In genomic region chr11:12694182-12694531, GRCh38 we compare ENCODE assay signal across 8 cellular contexts. TPM values are rescaled to one million over a fixed set of nuclear protein-coding genes. Genes with fewer than 3 reads are reported as not detected.
A peak's percentile ranks its signal among the peaks of the same experiment; 100 is the strongest.
DNase-seq lines count a peak whose midpoint lies in the region; ATAC-seq and TF ChIP-seq lines count a peak whose summit lies in the region.

No MANE protein-coding gene starts in this region.

- CTCF ChIA-PET in HCT116 (lab: Charles Lee) = interaction anchor here (1.0 kb wide), 1 partner anchor 195 kb away, joined by 4 read pairs; no protein-coding TSS in a partner anchor

- intact Hi-C loops in HCT116 (cut with micrococcal nuclease) (loop anchor here (5.0 kb wide), 3 partner anchors 33 to 282 kb away; no protein-coding TSS in a partner anchor), Right ventricle myocardium superior (cut with DNase I) (no loop called here), sigmoid colon (cut with DNase I) (loop anchor here (5.0 kb wide), 1 partner anchor 282 kb away; no protein-coding TSS in a partner anchor)

- peaks cover 95% of the 10 kb centered on the region for H3K79me2 ChIP-seq in HCT116 (ENCODE audit: insufficient read depth, low read length)

- RAD21 ChIA-PET in HCT116 (lab: Charles Lee; ENCODE audit: low non-redundant PET in 1 of 2, low total read pairs in 2 of 2, uncharacterized antibody in 2 of 2, unreplicated experiment in 2 of 2) = no interaction called here

- TF ChIP-seq RAD21 in HCT116 (IDR thresholded peaks at IDR 0.05; ENCODE audit: low read depth) = no peak

- BruUV-seq in HCT116 (replicated peaks; lab: Mats Ljungman, UMichigan) = TSS peak; percentile 85

- H3K9me2 ChIP-seq in HCT116 (ENCODE audit: insufficient read depth) = no peaks in the 10 kb centered on the region

- H3K4me3 ChIP-seq in HCT116 (replicated peaks in 1 of 2; ENCODE audit: low read depth in 1 of 2, low read length in 2 of 2) (peak overlapping the region; percentile 19 to 47), sigmoid colon (peak overlapping the region in 3 of 4 donors; percentile 11 to 26 (median 19))

- H3K4me1 ChIP-seq in HCT116 (ENCODE audit: control insufficient read depth in 1 of 2, insufficient read depth in 2 of 2, low read length in 2 of 2) (peaks cover 91 to 94% of the 10 kb centered on the region in 2 experiments), sigmoid colon (peaks cover 0 to 81% (median 80%) of the 10 kb centered on the region in 4 donors)

- H3K9me3 ChIP-seq in HCT116 (ENCODE audit: control insufficient read depth in 1 of 2, insufficient read depth in 1 of 2, low read depth in 1 of 2, low read length in 2 of 2) = no peaks in the 10 kb centered on the region
- no peaks in the 10 kb centered on the region for H3K9me3 ChIP-seq in sigmoid colon

- POLR2A ChIA-PET in HCT116 (lab: Charles Lee) = interaction anchor here (1.2 kb wide), 1 partner anchor 30 kb away, joined by 3 read pairs; no protein-coding TSS in a partner anchor

- peak overlapping the region; percentile 92 for H3K27ac ChIP-seq in HCT116 (ENCODE audit: low read depth, low read length)
- peak overlapping the region; percentile 82 to 93 (median 91) for H3K27ac ChIP-seq in sigmoid colon

- H3K36me3 ChIP-seq in HCT116 (ENCODE audit: control insufficient read depth in 1 of 2, insufficient read depth in 2 of 2, low read length in 2 of 2) (no peaks in the 10 kb centered on the region), sigmoid colon (no peaks in the 10 kb centered on the region)

- no peaks in the 10 kb centered on the region for H4K20me1 ChIP-seq in HCT116 (ENCODE audit: insufficient read depth)

- H3K27me3 ChIP-seq in HCT116 (ENCODE audit: insufficient read depth, low read length) = no peaks in the 10 kb centered on the region
- H3K27me3 ChIP-seq in sigmoid colon = no peaks in the 10 kb centered on the region

- TF ChIP-seq CTCF in HCT116 (IDR thresholded peaks at IDR 0.05 in 2 of 3, conservative IDR thresholded peaks at IDR 0.05 in 1 of 3; ENCODE audit: borderline replicate concordance in 1 of 3, insufficient read depth in 1 of 3, low read depth in 2 of 3, low read length in 2 of 3) (no peak), sigmoid colon (IDR thresholded peaks at IDR 0.05) (no peak)

- H3K4me2 ChIP-seq in HCT116 (ENCODE audit: low read length) = peak overlapping the region; percentile 77

- no peak for TF ChIP-seq POLR2A in HCT116 (IDR thresholded peaks at IDR 0.05; ENCODE audit: borderline replicate concordance, extremely low read depth, insufficient read depth, insufficient read length)
- TF ChIP-seq POLR2A in sigmoid colon (IDR thresholded peaks at IDR 0.05) = no peak

- H2AFZ ChIP-seq in HCT116 (ENCODE audit: low read depth, low read length, poor library complexity, severe bottlenecking) = no peak overlapping the region

- DNase-seq in HCT116 (ENCODE audit: low read depth, low spot score) (no peak), Right ventricle myocardium superior (no peak), sigmoid colon (no peak)
- no peak for DNase-seq in effector CD8-positive, alpha-beta T cell (lab: John Stamatoyannopoulos, UW)

- WGBS in sigmoid colon, 2 donors = 5 to 13% methylated on average over 6 of the region's 6 CpGs

- no peak for TF ChIP-seq EP300 in sigmoid colon (IDR thresholded peaks at IDR 0.05)

- H3K9ac ChIP-seq in HCT116 (ENCODE audit: low read length) = peak overlapping the region; percentile 74

- ATAC-seq in HCT116 (peak; percentile 25), SK-N-SH treated with all-trans-retinoic acid at 6 μM for 48 hours (peak; percentile 16), Right ventricle myocardium superior (ENCODE audit: poor library complexity) (peak; percentile 16), HG02623 (IDR thresholded peaks at IDR 0.05; ENCODE audit: unreplicated experiment) (no peak), GM21390 (IDR thresholded peaks at IDR 0.05; ENCODE audit: unreplicated experiment) (no peak), HG03565 (IDR thresholded peaks at IDR 0.05; ENCODE audit: unreplicated experiment) (no peak)

TF ChIP-seq in HCT116, 20 proteins besides CTCF, POLR2A, EP300 and RAD21:
- TF ChIP-seq POLR2AphosphoS5 (IDR thresholded peaks at IDR 0.05; ENCODE audit: low read depth, low read length) (no peak; the same call in 1 of the 2 replicates), SIN3A (IDR thresholded peaks at IDR 0.05; ENCODE audit: low read depth) (no peak), ELF1 (IDR thresholded peaks at IDR 0.05; ENCODE audit: borderline replicate concordance, low read depth) (no peak)

TF ChIP-seq in SK-N-SH treated with all-trans-retinoic acid at 6 μM for 48 hours, 23 proteins besides CTCF, POLR2A, EP300 and RAD21:
- TF ChIP-seq TCF4 (CRISPR knock-in tag; IDR thresholded peaks at IDR 0.05; ENCODE audit: borderline replicate concordance) = no peak
- TF ChIP-seq PATZ1 (CRISPR knock-in tag; IDR thresholded peaks at IDR 0.05; ENCODE audit: borderline replicate concordance) = no peak
- TF ChIP-seq ZFP3 (CRISPR knock-in tag; IDR thresholded peaks at IDR 0.05) = no peak
- TF ChIP-seq POU6F1 (CRISPR knock-in tag; IDR thresholded peaks at IDR 0.05; ENCODE audit: borderline replicate concordance, low read depth) = no peak

RNA-seq across cellular contexts. Expression of gene TEAD1, which starts 19.9 kb away (rescaled TPM):
- 103 TPM for total RNA-seq in HCT116 (2021; ENCODE audit: unreplicated experiment)
- polyA plus RNA-seq in HCT116 (2012) = 17.9 and 25.2 TPM in 2 replicates
- 107 TPM for total RNA-seq in Right ventricle myocardium superior
- 100 to 1,000 TPM; 155 to 200 (median 186) TPM for total RNA-seq in sigmoid colon
- polyA plus RNA-seq in sigmoid colon = 10 to 100 TPM in 1 of 3 donors, 1 to 10 TPM in 2; 3.2 to 14.0 (median 4.2) TPM

Comparison
In these comparisons a context has a peak if more than half of its experiments do, and no peak if none do; other contexts are left out.
1. ATAC-seq: peak in HCT116 (single experiment), SK-N-SH treated with all-trans-retinoic acid at 6 μM for 48 hours (single experiment) and Right ventricle myocardium superior (single experiment); none in HG02623 (single experiment), GM21390 (single experiment) and HG03565 (single experiment).